ENCODE assay signal across 14 cellular contexts in genomic region chr11:104618949-104619348, GRCh38.
DNase-seq lines count a peak whose midpoint lies in the region; ATAC-seq and TF ChIP-seq lines count a peak whose summit lies in the region.
"Had no signal": no experiment of that assay in that cellular context is flagged by ENCODE, and none has a peak within 500 bp of the region (broad histone marks: within the 10 kb centered on the region; RNA-seq: fewer than 3 reads in every experiment).

No MANE protein-coding gene starts in this region.

- H3K9me3 ChIP-seq in smooth muscle cell (replicated peaks; ENCODE audit: low read depth): no peaks in the 10 kb centered on the region
- H3K9me3 ChIP-seq in MM.1S (replicated peaks; ENCODE audit: insufficient read depth, low read length): no peaks in the 10 kb centered on the region

- no peaks in the 10 kb centered on the region for H3K9me2 ChIP-seq in MM.1S (replicated peaks; ENCODE audit: insufficient read depth, low read length)

- H3K4me2 ChIP-seq in smooth muscle cell (no peak overlapping the region), MM.1S (ENCODE audit: low read depth, low read length) (no peak overlapping the region)

- H3K27ac ChIP-seq in angular gyrus (ENCODE audit: low read depth, low read length) (peak overlapping the region; percentile 92), smooth muscle cell (ENCODE audit: low read depth) (no peak overlapping the region), MM.1S (ENCODE audit: low read length) (no peak overlapping the region)

- H3K79me2 ChIP-seq in smooth muscle cell (ENCODE audit: low read depth): no peaks in the 10 kb centered on the region
- no peaks in the 10 kb centered on the region for H3K79me2 ChIP-seq in MM.1S (ENCODE audit: low read length)

- no peak overlapping the region for H3K9ac ChIP-seq in smooth muscle cell (ENCODE audit: low read depth)
- no peak overlapping the region for H3K9ac ChIP-seq in MM.1S (ENCODE audit: low read length)

- no peaks in the 10 kb centered on the region for H3K27me3 ChIP-seq in smooth muscle cell (ENCODE audit: low read depth)
- H3K27me3 ChIP-seq in MM.1S (replicated peaks; ENCODE audit: insufficient read depth, low read length): no peaks in the 10 kb centered on the region

- peak; percentile 72 for DNase-seq in Ammon's horn (ENCODE audit: low spot score)
- DNase-seq in globus pallidus (ENCODE audit: low spot score): peak; percentile 86
- DNase-seq in pons (ENCODE audit: low spot score): peak; percentile 94
- DNase-seq in smooth muscle cell (lab: John Stamatoyannopoulos, UW; ENCODE audit: unreplicated experiment): no peak
- DNase-seq in MM.1S: no peak
- DNase-seq: HCEC 1CT, NCI-H1092, NCI-H226, NCI-H69 had no signal

- H2AFZ ChIP-seq in smooth muscle cell (ENCODE audit: low read depth) (no peak overlapping the region), MM.1S (ENCODE audit: low read length) (no peak overlapping the region)

- no peaks in the 10 kb centered on the region for H3F3A ChIP-seq in smooth muscle cell (ENCODE audit: low read depth)
- H3F3A ChIP-seq in MM.1S (ENCODE audit: insufficient read depth, low read length): no peaks in the 10 kb centered on the region

- H4K20me1 ChIP-seq in smooth muscle cell (ENCODE audit: low read depth) (no peaks in the 10 kb centered on the region), MM.1S (ENCODE audit: insufficient read depth, low read length) (no peaks in the 10 kb centered on the region)

- no peak for ATAC-seq in GM19351 (IDR thresholded peaks at IDR 0.05; ENCODE audit: unreplicated experiment)
- ATAC-seq in HG03139 (IDR thresholded peaks at IDR 0.05; ENCODE audit: unreplicated experiment): no peak
- ATAC-seq: K562, PC-3 had no signal

- H3K36me3 ChIP-seq in smooth muscle cell (ENCODE audit: low read depth) (no peaks in the 10 kb centered on the region), MM.1S (replicated peaks; ENCODE audit: insufficient read depth, low read length) (no peaks in the 10 kb centered on the region)

- WGBS in smooth muscle cell (ENCODE audit: low lambda C conversion rate): 98% methylated on average over 4 of the region's 4 CpGs

- H3K4me1 ChIP-seq in smooth muscle cell (ENCODE audit: low read depth): no peaks in the 10 kb centered on the region
- H3K4me1 ChIP-seq in MM.1S (ENCODE audit: low read length): peaks cover 4% of the 10 kb centered on the region; the same call in 1 of the 2 replicates

- TF ChIP-seq CTCF in smooth muscle cell (IDR thresholded peaks at IDR 0.05; ENCODE audit: borderline replicate concordance, insufficient read depth, poor library complexity, severe bottlenecking): no peak
- no peak for TF ChIP-seq CTCF in MM.1S (IDR thresholded peaks at IDR 0.05; ENCODE audit: low read length)

- no peak overlapping the region for H3K4me3 ChIP-seq in smooth muscle cell
- no peak overlapping the region for H3K4me3 ChIP-seq in MM.1S (ENCODE audit: low read length)
- H3K4me3 ChIP-seq: K562 had no signal

Comparison
In these comparisons a context has a peak if more than half of its experiments do, and no peak if none do; other contexts are left out.
1. DNase-seq: peak in Ammon's horn (single experiment), globus pallidus (single experiment) and pons (single experiment); none in smooth muscle cell (single experiment) and MM.1S (single experiment).